ENCODE assay signal across 1 cellular context in the genomic region with DNA sequence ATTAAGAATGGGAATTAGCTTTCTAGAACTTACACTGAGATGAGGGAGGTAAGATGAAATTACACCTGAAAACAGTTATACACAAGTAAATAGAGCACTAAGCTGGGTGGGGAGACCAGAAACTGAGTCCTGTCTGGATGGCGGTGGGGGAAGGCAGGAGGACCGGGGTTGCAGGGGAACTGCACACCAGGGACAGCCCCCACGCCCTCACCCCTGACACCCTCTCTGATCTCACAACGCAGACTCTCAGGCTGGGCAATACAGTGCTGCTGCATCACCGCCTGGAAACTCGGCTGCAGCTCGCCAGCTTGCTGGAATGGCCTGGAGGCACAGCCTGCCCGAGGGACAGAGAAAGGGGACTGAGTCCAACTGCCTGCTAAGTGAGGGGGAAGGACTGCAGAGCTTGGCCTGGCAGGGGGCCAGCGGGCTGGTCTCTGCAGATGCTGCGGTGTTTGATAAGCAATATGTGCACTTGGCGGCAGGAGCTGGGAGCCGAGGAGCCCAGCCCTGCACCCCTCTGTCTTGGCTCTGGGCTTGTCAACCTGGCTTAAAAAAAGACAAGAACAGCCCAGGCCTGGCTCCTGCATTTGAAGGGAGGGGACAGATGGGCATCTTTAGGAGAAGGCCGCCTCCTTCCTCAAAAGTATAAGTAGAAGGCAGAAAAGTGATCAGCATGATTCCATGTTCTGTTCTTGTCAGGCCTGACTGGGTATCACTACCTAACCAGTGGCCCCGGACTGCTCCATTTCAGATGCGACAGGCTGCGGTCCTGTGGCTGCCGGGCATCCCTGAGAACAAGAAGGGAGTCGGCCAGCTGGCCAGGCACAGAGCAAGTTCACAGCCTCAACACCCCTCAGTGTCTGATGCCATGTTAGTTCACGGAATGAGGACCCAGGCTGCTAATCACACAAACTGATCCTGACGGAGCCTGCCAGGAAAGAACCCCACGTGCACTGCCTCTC.
A peak's percentile ranks its signal among the peaks of the same experiment; 100 is the strongest.
TF ChIP-seq lines count a peak whose summit lies in the region.

No MANE protein-coding gene starts in this region.

TF ChIP-seq in K562, 482 proteins besides CTCF, POLR2A, EP300 and RAD21 (continued from another document and continues in another):
- TF ChIP-seq ZNF518B (CRISPR knock-in tag; IDR thresholded peaks at IDR 0.05) (no peak), ZNF444 (CRISPR knock-in tag; IDR thresholded peaks at IDR 0.05) (no peak), SRSF7 (optimal IDR thresholded peaks at IDR 0.05; ENCODE audit: low read depth, low read length) (no peak), CHD1 (IDR thresholded peaks at IDR 0.05; ENCODE audit: low read length) (no peak), ZNF57 (CRISPR knock-in tag; IDR thresholded peaks at IDR 0.05) (no peak), ZNF431 (CRISPR knock-in tag; IDR thresholded peaks at IDR 0.05) (no peak), KHSRP (IDR thresholded peaks at IDR 0.05) (no peak), USF2 (CRISPR knock-in tag; IDR thresholded peaks at IDR 0.05) (no peak), ZNF277 (CRISPR knock-in tag; IDR thresholded peaks at IDR 0.05; ENCODE audit: borderline replicate concordance) (no peak), NR2C1 (IDR thresholded peaks at IDR 0.05) (no peak), NR2C1 (tag; IDR thresholded peaks at IDR 0.05) (no peak), NFE2L1 (tag; IDR thresholded peaks at IDR 0.05; ENCODE audit: borderline replicate concordance, low read depth) (no peak), KLF10 (CRISPR knock-in tag; IDR thresholded peaks at IDR 0.05) (no peak), E2F5 (CRISPR knock-in tag; IDR thresholded peaks at IDR 0.05) (no peak), ZFP30 (CRISPR knock-in tag; IDR thresholded peaks at IDR 0.05; ENCODE audit: borderline replicate concordance) (no peak), ZNF655 (CRISPR knock-in tag; IDR thresholded peaks at IDR 0.05) (no peak), RBM34 (IDR thresholded peaks at IDR 0.05; ENCODE audit: borderline replicate concordance, insufficient read depth, low read length) (no peak), CBFA2T3 (IDR thresholded peaks at IDR 0.05) (peak; percentile 93), NR4A1 (CRISPR knock-in tag; IDR thresholded peaks at IDR 0.05) (no peak), NR4A1 (tag; IDR thresholded peaks at IDR 0.05) (no peak), ZEB2 (IDR thresholded peaks at IDR 0.05) (no peak), MYC (IDR thresholded peaks at IDR 0.05; ENCODE audit: low read depth, low read length) (peak; percentile 46; the same call in 1 of the 2 replicates), MYC (CRISPR knock-in tag; IDR thresholded peaks at IDR 0.05; ENCODE audit: borderline replicate concordance, low read depth) (no peak), LEF1 (IDR thresholded peaks at IDR 0.05) (no peak), ZNF217 (CRISPR knock-in tag; IDR thresholded peaks at IDR 0.05) (no peak), L3MBTL2 (IDR thresholded peaks at IDR 0.05) (no peak), ETS2 (tag; IDR thresholded peaks at IDR 0.05; ENCODE audit: borderline replicate concordance, poor library complexity, severe bottlenecking) (no peak), RHOXF2B (CRISPR knock-in tag; conservative IDR thresholded peaks at IDR 0.05) (no peak), SFPQ (IDR thresholded peaks at IDR 0.05; ENCODE audit: low read depth, low read length) (no peak)
- TF ChIP-seq, protein P1, sequence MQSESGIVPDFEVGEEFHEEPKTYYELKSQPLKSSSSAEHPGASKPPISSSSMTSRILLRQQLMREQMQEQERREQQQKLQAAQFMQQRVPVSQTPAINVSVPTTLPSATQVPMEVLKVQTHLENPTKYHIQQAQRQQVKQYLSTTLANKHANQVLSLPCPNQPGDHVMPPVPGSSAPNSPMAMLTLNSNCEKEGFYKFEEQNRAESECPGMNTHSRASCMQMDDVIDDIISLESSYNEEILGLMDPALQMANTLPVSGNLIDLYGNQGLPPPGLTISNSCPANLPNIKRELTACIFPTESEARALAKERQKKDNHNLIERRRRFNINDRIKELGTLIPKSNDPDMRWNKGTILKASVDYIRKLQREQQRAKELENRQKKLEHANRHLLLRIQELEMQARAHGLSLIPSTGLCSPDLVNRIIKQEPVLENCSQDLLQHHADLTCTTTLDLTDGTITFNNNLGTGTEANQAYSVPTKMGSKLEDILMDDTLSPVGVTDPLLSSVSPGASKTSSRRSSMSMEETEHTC (IDR thresholded peaks at IDR 0.05): no peak
- TF ChIP-seq, protein P2, sequence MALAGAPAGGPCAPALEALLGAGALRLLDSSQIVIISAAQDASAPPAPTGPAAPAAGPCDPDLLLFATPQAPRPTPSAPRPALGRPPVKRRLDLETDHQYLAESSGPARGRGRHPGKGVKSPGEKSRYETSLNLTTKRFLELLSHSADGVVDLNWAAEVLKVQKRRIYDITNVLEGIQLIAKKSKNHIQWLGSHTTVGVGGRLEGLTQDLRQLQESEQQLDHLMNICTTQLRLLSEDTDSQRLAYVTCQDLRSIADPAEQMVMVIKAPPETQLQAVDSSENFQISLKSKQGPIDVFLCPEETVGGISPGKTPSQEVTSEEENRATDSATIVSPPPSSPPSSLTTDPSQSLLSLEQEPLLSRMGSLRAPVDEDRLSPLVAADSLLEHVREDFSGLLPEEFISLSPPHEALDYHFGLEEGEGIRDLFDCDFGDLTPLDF (CRISPR knock-in tag; IDR thresholded peaks at IDR 0.05): peak; percentile 30; the same call in 1 of the 2 replicates
- TF ChIP-seq, protein P3, sequence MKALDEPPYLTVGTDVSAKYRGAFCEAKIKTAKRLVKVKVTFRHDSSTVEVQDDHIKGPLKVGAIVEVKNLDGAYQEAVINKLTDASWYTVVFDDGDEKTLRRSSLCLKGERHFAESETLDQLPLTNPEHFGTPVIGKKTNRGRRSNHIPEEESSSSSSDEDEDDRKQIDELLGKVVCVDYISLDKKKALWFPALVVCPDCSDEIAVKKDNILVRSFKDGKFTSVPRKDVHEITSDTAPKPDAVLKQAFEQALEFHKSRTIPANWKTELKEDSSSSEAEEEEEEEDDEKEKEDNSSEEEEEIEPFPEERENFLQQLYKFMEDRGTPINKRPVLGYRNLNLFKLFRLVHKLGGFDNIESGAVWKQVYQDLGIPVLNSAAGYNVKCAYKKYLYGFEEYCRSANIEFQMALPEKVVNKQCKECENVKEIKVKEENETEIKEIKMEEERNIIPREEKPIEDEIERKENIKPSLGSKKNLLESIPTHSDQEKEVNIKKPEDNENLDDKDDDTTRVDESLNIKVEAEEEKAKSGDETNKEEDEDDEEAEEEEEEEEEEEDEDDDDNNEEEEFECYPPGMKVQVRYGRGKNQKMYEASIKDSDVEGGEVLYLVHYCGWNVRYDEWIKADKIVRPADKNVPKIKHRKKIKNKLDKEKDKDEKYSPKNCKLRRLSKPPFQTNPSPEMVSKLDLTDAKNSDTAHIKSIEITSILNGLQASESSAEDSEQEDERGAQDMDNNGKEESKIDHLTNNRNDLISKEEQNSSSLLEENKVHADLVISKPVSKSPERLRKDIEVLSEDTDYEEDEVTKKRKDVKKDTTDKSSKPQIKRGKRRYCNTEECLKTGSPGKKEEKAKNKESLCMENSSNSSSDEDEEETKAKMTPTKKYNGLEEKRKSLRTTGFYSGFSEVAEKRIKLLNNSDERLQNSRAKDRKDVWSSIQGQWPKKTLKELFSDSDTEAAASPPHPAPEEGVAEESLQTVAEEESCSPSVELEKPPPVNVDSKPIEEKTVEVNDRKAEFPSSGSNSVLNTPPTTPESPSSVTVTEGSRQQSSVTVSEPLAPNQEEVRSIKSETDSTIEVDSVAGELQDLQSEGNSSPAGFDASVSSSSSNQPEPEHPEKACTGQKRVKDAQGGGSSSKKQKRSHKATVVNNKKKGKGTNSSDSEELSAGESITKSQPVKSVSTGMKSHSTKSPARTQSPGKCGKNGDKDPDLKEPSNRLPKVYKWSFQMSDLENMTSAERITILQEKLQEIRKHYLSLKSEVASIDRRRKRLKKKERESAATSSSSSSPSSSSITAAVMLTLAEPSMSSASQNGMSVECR (CRISPR knock-in tag; IDR thresholded peaks at IDR 0.05): no peak
- TF ChIP-seq, protein P4, sequence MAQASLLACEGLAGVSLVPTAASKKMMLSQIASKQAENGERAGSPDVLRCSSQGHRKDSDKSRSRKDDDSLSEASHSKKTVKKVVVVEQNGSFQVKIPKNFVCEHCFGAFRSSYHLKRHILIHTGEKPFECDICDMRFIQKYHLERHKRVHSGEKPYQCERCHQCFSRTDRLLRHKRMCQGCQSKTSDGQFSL (CRISPR knock-in tag; IDR thresholded peaks at IDR 0.05): no peak
- TF ChIP-seq, protein P4 (tag; IDR thresholded peaks at IDR 0.05): no peak
